ENCODE assay signal across 27 cellular contexts in genomic region chr12:85803231-85803630, GRCh38. TPM values are rescaled to one million over a fixed set of nuclear protein-coding genes. Genes with fewer than 3 reads are reported as not detected.
A peak's percentile ranks its signal among the peaks of the same experiment; 100 is the strongest.
DNase-seq lines count a peak whose midpoint lies in the region; ATAC-seq and TF ChIP-seq lines count a peak whose summit lies in the region.
"Had no signal": no experiment of that assay in that cellular context is flagged by ENCODE, and none has a peak within 500 bp of the region (broad histone marks: within the 10 kb centered on the region; RNA-seq: fewer than 3 reads in every experiment).

No MANE protein-coding gene starts in this region.

- no peak overlapping the region for H3K4me3 Mint-ChIP-seq in CD8-positive, alpha-beta memory T cell
- H3K4me3 Mint-ChIP-seq: WTC11 had no signal

- H3K27ac Mint-ChIP-seq in CD8-positive, alpha-beta memory T cell: no peak overlapping the region
- H3K27ac Mint-ChIP-seq: WTC11 had no signal

- TF ChIP-seq POLR2A in stomach (IDR thresholded peaks at IDR 0.05): no peak

- no peaks in the 10 kb centered on the region for H3K36me3 Mint-ChIP-seq in CD8-positive, alpha-beta memory T cell
- H3K36me3 Mint-ChIP-seq: WTC11 had no signal

- intact Hi-C loops in left ventricle myocardium superior (cut with micrococcal nuclease) (no loop called here), stomach (cut with DNase I; ENCODE audit: low total_unique reads) (no loop called here)

- POLR2A ChIA-PET in CD8-positive, alpha-beta memory T cell (lab: Charles Lee): no interaction called here

- no peaks in the 10 kb centered on the region for H3K27me3 Mint-ChIP-seq in CD8-positive, alpha-beta memory T cell

- H3K9me3 Mint-ChIP-seq in CD8-positive, alpha-beta memory T cell: peaks cover 1 to 7% (median 4%) of the 10 kb centered on the region in 5 donors

- no peak for TF ChIP-seq EP300 in stomach (IDR thresholded peaks at IDR 0.05)

- CTCF ChIA-PET in CD8-positive, alpha-beta memory T cell (lab: Charles Lee): no interaction called here

- no peak for DNase-seq in left ventricle myocardium superior
- DNase-seq in right atrium auricular region (ENCODE audit: low spot score): no peak
- peak; percentile 46 for DNase-seq in adipocyte (ENCODE audit: low read depth)
- DNase-seq in fibroblast of peridontal ligament (ENCODE audit: extremely low read depth): peak; percentile 9
- DNase-seq in stomach: no peak
- DNase-seq in OCI-M2 (lab: John Stamatoyannopoulos, UW; ENCODE audit: unreplicated experiment): no peak
- DNase-seq in CD8-positive, alpha-beta memory T cell: no peak
- DNase-seq in COLO829 (ENCODE audit: low spot score): no peak
- DNase-seq: activated CD4-positive, alpha-beta T cell treated with anti-CD3 and anti-CD28 coated beads, Interleukin-2, amount 50 U/mL, for 4 hours; activated CD8-positive, alpha-beta memory T cell treated with anti-CD3 and anti-CD28 coated beads, Interleukin-2, amount 50 U/mL, for 4 hours; activated effector memory CD4-positive, alpha-beta T cell treated with anti-CD3 and anti-CD28 coated beads, Interleukin-2, amount 50 U/mL, for 16 hours; body of pancreas; C1 segment of cervical spinal cord; cortex of kidney; islet precursor cell; lower lobe of right lung; NCI-H1105; NCI-H2029 treated with DMSO at 0.1 percent for 48 hours; NCI-H510A; stimulated activated CD4-positive, alpha-beta T cell treated with anti-CD3 and anti-CD28 coated beads, Interleukin-12 subunit alpha, Interleukin-12 subunit beta, amount 100 ng/mL, for 4 hours; stimulated activated CD4-positive, alpha-beta T cell treated with anti-CD3 and anti-CD28 coated beads, Interleukin-4, amount 100 ng/mL, for 4 hours; upper lobe of right lung had no signal

- WGBS in stomach, 5 donors: 33 to 62% (median 58%) methylated on average over 1 of the region's 1 CpG

- peak overlapping the region; percentile 40 for H3K9ac ChIP-seq in adipocyte (ENCODE audit: low read length)

- H3K36me3 ChIP-seq in right atrium auricular region (no peaks in the 10 kb centered on the region), adipocyte (ENCODE audit: control insufficient read depth, insufficient read depth, low read length, severe bottlenecking) (no peaks in the 10 kb centered on the region), stomach (peaks cover 0 to 5% (median 0%) of the 10 kb centered on the region in 4 donors)
- H3K36me3 ChIP-seq in CD8-positive, alpha-beta memory T cell (ENCODE audit: insufficient read depth, low read length): no peaks in the 10 kb centered on the region
- H3K36me3 ChIP-seq: gastroesophageal sphincter, HAP-1, neutrophil had no signal

- H3K4me3 ChIP-seq in right atrium auricular region (no peak overlapping the region), adipocyte (ENCODE audit: low read length) (peak overlapping the region; percentile 19), stomach (no peak overlapping the region)
- no peak overlapping the region for H3K4me3 ChIP-seq in CD8-positive, alpha-beta memory T cell (ENCODE audit: low read length)
- H3K4me3 ChIP-seq: body of pancreas, gastroesophageal sphincter, HAP-1, lower lobe of right lung, upper lobe of right lung had no signal

- H3K9me3 ChIP-seq in right atrium auricular region (no peaks in the 10 kb centered on the region), adipocyte (ENCODE audit: control insufficient read depth, low read length) (no peaks in the 10 kb centered on the region), stomach (no peaks in the 10 kb centered on the region)
- no peaks in the 10 kb centered on the region for H3K9me3 ChIP-seq in CD8-positive, alpha-beta memory T cell (ENCODE audit: low read length)
- H3K9me3 ChIP-seq: body of pancreas, gastroesophageal sphincter, HAP-1, lower lobe of right lung, neutrophil, upper lobe of right lung had no signal

- no peaks in the 10 kb centered on the region for H3K4me1 Mint-ChIP-seq in CD8-positive, alpha-beta memory T cell

- H3K4me1 ChIP-seq in right atrium auricular region (no peaks in the 10 kb centered on the region), adipocyte (ENCODE audit: control insufficient read depth, insufficient read depth, low read length) (peaks cover 17% of the 10 kb centered on the region), stomach (no peaks in the 10 kb centered on the region)
- H3K4me1 ChIP-seq in CD8-positive, alpha-beta memory T cell (ENCODE audit: insufficient read depth, low read length): no peaks in the 10 kb centered on the region
- H3K4me1 ChIP-seq: body of pancreas, gastroesophageal sphincter, HAP-1, lower lobe of right lung, upper lobe of right lung had no signal

- peak; percentile 23 for ATAC-seq in left ventricle myocardium superior
- ATAC-seq: body of pancreas, gastroesophageal sphincter, lower lobe of right lung, upper lobe of right lung, WTC11 had no signal

- H3K27ac ChIP-seq in right atrium auricular region (no peak overlapping the region), stomach (no peak overlapping the region)
- no peak overlapping the region for H3K27ac ChIP-seq in CD8-positive, alpha-beta memory T cell (ENCODE audit: low read depth, low read length)
- H3K27ac ChIP-seq: body of pancreas, gastroesophageal sphincter, lower lobe of right lung, neutrophil, upper lobe of right lung had no signal

- H3K27me3 ChIP-seq in right atrium auricular region: no peaks in the 10 kb centered on the region
- H3K27me3 ChIP-seq in adipocyte (replicated peaks; ENCODE audit: control insufficient read depth, insufficient read depth, low read length): no peaks in the 10 kb centered on the region
- H3K27me3 ChIP-seq in stomach: no peaks in the 10 kb centered on the region
- no peaks in the 10 kb centered on the region for H3K27me3 ChIP-seq in CD8-positive, alpha-beta memory T cell (ENCODE audit: insufficient read depth, low read length, poor library complexity, severe bottlenecking)
- H3K27me3 ChIP-seq: body of pancreas, gastroesophageal sphincter, neutrophil, upper lobe of right lung had no signal

- TF ChIP-seq CTCF in right atrium auricular region (IDR thresholded peaks at IDR 0.05) (no peak), stomach (IDR thresholded peaks at IDR 0.05) (no peak)

RNA-seq across cellular contexts. Expression of gene RASSF9, which starts 33.0 kb away (rescaled TPM):
- total RNA-seq in left ventricle myocardium superior: 6.1 TPM
- total RNA-seq in right atrium auricular region: 1 to 10 TPM; 2.2 to 2.9 TPM
- total RNA-seq in stomach: 1 to 10 TPM in 2 of 5 donors, under 1 TPM in 3; under 0.01 to 6.2 (median 0.58) TPM
- 1 to 10 TPM in 1 of 3 donors, under 1 TPM in 1, not detected in 1; 0.31 to 1.2 TPM for polyA plus RNA-seq in stomach
- total RNA-seq in CD8-positive, alpha-beta memory T cell: not detected
- not detected for polyA plus RNA-seq in CD8-positive, alpha-beta memory T cell
- total RNA-seq: RPMI7951 had no signal

Comparison
In these comparisons a context has a peak if more than half of its experiments do, and no peak if none do; other contexts are left out.
1. DNase-seq: peak in adipocyte (single experiment) and fibroblast of peridontal ligament (single experiment); none in left ventricle myocardium superior (single experiment), right atrium auricular region (single experiment), stomach (single experiment), OCI-M2 (single experiment), CD8-positive, alpha-beta memory T cell (0 of 5) and COLO829 (single experiment).